Comparison of ENCODE assay signal across 1 cellular context in the genomic region with DNA sequence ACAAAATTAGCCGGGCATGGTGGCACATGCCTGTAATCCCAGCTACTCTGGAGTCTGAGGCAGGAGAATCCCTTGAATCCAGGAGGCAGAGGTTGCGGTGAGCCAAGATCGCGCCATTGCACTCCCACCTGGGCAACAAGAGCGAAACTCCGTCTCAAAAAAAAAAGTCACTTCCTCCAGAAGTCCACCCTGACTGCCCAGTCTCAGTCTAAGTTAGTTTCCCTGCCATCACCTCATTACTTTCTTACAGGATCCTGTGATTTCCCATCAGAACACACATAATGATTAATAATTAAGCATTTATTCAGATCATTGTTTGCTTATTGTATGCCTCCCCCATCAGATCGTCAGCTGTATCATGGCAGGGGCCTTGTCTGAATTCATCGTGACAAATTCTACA.
TF ChIP-seq lines count a peak whose summit lies in the region.

No MANE protein-coding gene starts in this region.

TF ChIP-seq in HepG2, 621 proteins besides CTCF, POLR2A, EP300 and RAD21:
- TF ChIP-seq ZNF292 (CRISPR knock-in tag; IDR thresholded peaks at IDR 0.05; ENCODE audit: borderline replicate concordance, low read depth) (no peak), SNAPC5 (CRISPR knock-in tag; IDR thresholded peaks at IDR 0.05; ENCODE audit: borderline replicate concordance) (no peak), ZSCAN22 (CRISPR knock-in tag; IDR thresholded peaks at IDR 0.05) (0 out of 2 replicates have a peak, but pooled peaks have one; percentile 27), TBX3 (IDR thresholded peaks at IDR 0.05; ENCODE audit: borderline replicate concordance) (no peak), MAF1 (CRISPR knock-in tag; IDR thresholded peaks at IDR 0.05; ENCODE audit: borderline replicate concordance) (no peak), FIP1L1 (IDR thresholded peaks at IDR 0.05; ENCODE audit: borderline replicate concordance, insufficient read depth, low read depth, low read length) (no peak)
TF ChIP-seq in HepG2: peak in this region for 1.
